ENCODE assay signal across 2 cellular contexts in genomic region chr6:139016337-139017213, GRCh38.
TF ChIP-seq lines count a peak whose summit lies in the region.

No MANE protein-coding gene starts in this region.

TF ChIP-seq in GM23338, 12 proteins besides CTCF, POLR2A, EP300 and RAD21:
- TF ChIP-seq POLR2AphosphoS5 (IDR thresholded peaks at IDR 0.05; ENCODE audit: low read depth) = no peak
- TF ChIP-seq ZNF462 (CRISPR knock-in tag; IDR thresholded peaks at IDR 0.05) = 0 out of 2 replicates have a peak, but pooled peaks have one; percentile 19

TF ChIP-seq in HepG2, 621 proteins besides CTCF, POLR2A, EP300 and RAD21:
- TF ChIP-seq NR2F6 (IDR thresholded peaks at IDR 0.05) (no peak), NR2F6 (CRISPR knock-in tag; IDR thresholded peaks at IDR 0.05) (no peak), ZNF652 (CRISPR knock-in tag; IDR thresholded peaks at IDR 0.05; ENCODE audit: borderline replicate concordance, low read depth) (0 out of 2 replicates have a peak, but pooled peaks have one; percentile 29), ZNF839 (CRISPR knock-in tag; IDR thresholded peaks at IDR 0.05; ENCODE audit: borderline replicate concordance) (no peak), ZNF672 (CRISPR knock-in tag; IDR thresholded peaks at IDR 0.05) (no peak), MAF1 (CRISPR knock-in tag; IDR thresholded peaks at IDR 0.05; ENCODE audit: borderline replicate concordance) (no peak), JUND (CRISPR knock-in tag; IDR thresholded peaks at IDR 0.05) (no peak)
